Comparison of ENCODE assay signal across 19 cellular contexts in the genomic region with DNA sequence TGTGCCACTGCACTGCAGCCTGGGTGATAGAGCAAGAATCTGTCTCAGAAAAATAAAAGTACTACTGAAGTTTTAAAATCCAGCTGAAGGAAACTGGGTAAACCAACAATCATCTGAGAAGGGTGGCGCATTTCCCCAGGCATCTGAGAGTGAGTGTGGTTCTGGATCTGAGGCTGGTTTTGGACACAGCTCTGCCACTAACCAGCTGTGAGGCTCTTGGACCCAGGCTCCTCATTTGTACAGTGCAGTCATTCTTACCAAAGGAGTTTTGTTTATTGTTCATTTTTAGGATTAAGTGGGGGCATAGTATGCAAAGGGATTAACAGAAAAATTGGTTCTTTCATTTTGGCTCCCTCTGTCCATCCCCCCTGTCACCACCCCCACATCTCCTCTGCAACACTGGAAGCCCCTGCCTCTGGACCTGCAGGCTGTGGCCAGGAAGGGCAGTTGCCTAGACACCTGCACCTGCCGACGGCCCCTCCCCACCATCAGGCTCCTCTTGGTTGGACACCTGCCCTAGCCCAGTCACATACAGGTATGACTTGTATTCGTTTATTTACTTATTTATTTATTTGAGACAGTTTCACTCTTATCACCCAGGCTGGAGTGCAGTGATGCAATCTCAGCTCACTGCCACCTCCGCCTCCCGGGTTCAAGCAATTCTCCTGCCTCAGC. TPM values are rescaled to one million over a fixed set of nuclear protein-coding genes. Genes with fewer than 3 reads are reported as not detected.
DNase-seq lines count a peak whose midpoint lies in the region; ATAC-seq, FAIRE-seq and TF ChIP-seq lines count a peak whose summit lies in the region.
"Had no signal": no experiment of that assay in that cellular context is flagged by ENCODE, and none has a peak within 500 bp of the region (broad histone marks: within the 10 kb centered on the region; RNA-seq: fewer than 3 reads in every experiment).

No MANE protein-coding gene starts in this region.

- intact Hi-C loops in naive thymus-derived CD4-positive, alpha-beta T cell (cut with micrococcal nuclease), result no loop called here

- no peak for TF ChIP-seq CTCF in C4-2B (conservative IDR thresholded peaks at IDR 0.05)
- TF ChIP-seq CTCF in D721Med (IDR thresholded peaks at IDR 0.05; ENCODE audit: insufficient read depth, missing control alignments), result no peak

- H3K4me1 Mint-ChIP-seq in activated CD8-positive, alpha-beta T cell treated with anti-CD3 and anti-CD28 coated beads, Interleukin-2, amount 10 ng/mL, durations not matched to agents 7 days and 5 days (ENCODE audit: low read depth), result peaks cover 57% of the 10 kb centered on the region
- H3K4me1 Mint-ChIP-seq in naive thymus-derived CD4-positive, alpha-beta T cell, result peaks cover 42 to 71% (median 48%) of the 10 kb centered on the region in 7 donors
- H3K4me1 Mint-ChIP-seq in T-helper 17 cell, result peaks cover 42% of the 10 kb centered on the region
- H3K4me1 Mint-ChIP-seq in activated T-cell treated with anti-CD3 and anti-CD28 coated beads, Interleukin-2, amount 50 U/mL, for 72 hours (ENCODE audit: low read depth), result peaks cover 53% of the 10 kb centered on the region

- CTCF ChIA-PET in activated CD8-positive, alpha-beta T cell treated with anti-CD3 and anti-CD28 coated beads, Interleukin-2, amount 10 ng/mL, durations not matched to agents 7 days and 5 days (lab: Charles Lee), result interaction anchor here (1.0 to 1.7 kb wide), 4 partner anchors 9 to 50 kb away, joined by 3 to 5 read pairs (median 4); a partner anchor contains a TSS
- CTCF ChIA-PET in naive thymus-derived CD4-positive, alpha-beta T cell (lab: Charles Lee), result interaction anchor here (1.3 to 11.5 kb wide), 2 partner anchors 19 to 41 kb away, joined by 3 to 102 read pairs; no protein-coding TSS in a partner anchor

- 68% methylated on average over 6 of the region's 6 CpGs for WGBS in GM23248 (ENCODE audit: low coverage in 1 of 2, low lambda C conversion rate in 2 of 2, missing lambda C conversion rate in 2 of 2), 2 experiments

- ATAC-seq in activated CD8-positive, alpha-beta T cell treated with anti-CD3 and anti-CD28 coated beads, Interleukin-2, amount 10 ng/mL, durations not matched to agents 7 days and 5 days, result no peak
- ATAC-seq in naive thymus-derived CD4-positive, alpha-beta T cell, result no peak
- no peak for ATAC-seq in T-helper 17 cell
- no peak for ATAC-seq in activated T-cell treated with anti-CD3 and anti-CD28 coated beads, Interleukin-2, amount 50 U/mL, for 72 hours (replicated peaks in 1 of 2)
- ATAC-seq: left cardiac atrium, Right ventricle myocardium inferior had no signal

- no peaks in the 10 kb centered on the region for H3K27me3 ChIP-seq in naive thymus-derived CD4-positive, alpha-beta T cell (ENCODE audit: control insufficient read depth in 2 of 2, insufficient read depth in 2 of 2, low read length in 2 of 2)
- no peaks in the 10 kb centered on the region; the same call in 1 of the 2 replicates for H3K27me3 ChIP-seq in GM23248 (replicated peaks; ENCODE audit: insufficient read depth)

- no peaks in the 10 kb centered on the region for H4K20me1 ChIP-seq in GM23248 (ENCODE audit: insufficient read depth)

- no peak overlapping the region for H3K4me3 ChIP-seq in naive thymus-derived CD4-positive, alpha-beta T cell (ENCODE audit: low read length)
- no peak overlapping the region for H3K4me3 ChIP-seq in GM23248
- H3K4me3 ChIP-seq: HAP-1 had no signal

- H3K9me3 Mint-ChIP-seq in activated CD8-positive, alpha-beta T cell treated with anti-CD3 and anti-CD28 coated beads, Interleukin-2, amount 10 ng/mL, durations not matched to agents 7 days and 5 days (ENCODE audit: insufficient read depth), result no peaks in the 10 kb centered on the region
- H3K9me3 Mint-ChIP-seq in naive thymus-derived CD4-positive, alpha-beta T cell, result peaks cover 0 to 11% (median 7%) of the 10 kb centered on the region in 11 donors
- H3K9me3 Mint-ChIP-seq in activated T-cell treated with anti-CD3 and anti-CD28 coated beads, Interleukin-2, amount 50 U/mL, for 72 hours, result no peaks in the 10 kb centered on the region

- no peaks in the 10 kb centered on the region for H3K27me3 Mint-ChIP-seq in activated CD8-positive, alpha-beta T cell treated with anti-CD3 and anti-CD28 coated beads, Interleukin-2, amount 10 ng/mL, durations not matched to agents 7 days and 5 days (ENCODE audit: low read depth)
- H3K27me3 Mint-ChIP-seq in naive thymus-derived CD4-positive, alpha-beta T cell, result no peaks in the 10 kb centered on the region
- no peaks in the 10 kb centered on the region for H3K27me3 Mint-ChIP-seq in T-helper 17 cell
- H3K27me3 Mint-ChIP-seq in activated T-cell treated with anti-CD3 and anti-CD28 coated beads, Interleukin-2, amount 50 U/mL, for 72 hours (ENCODE audit: low read depth), result no peaks in the 10 kb centered on the region

- no peak overlapping the region for H3K4me2 ChIP-seq in GM23248 (ENCODE audit: unreplicated experiment)

- H3K4me3 Mint-ChIP-seq in activated CD8-positive, alpha-beta T cell treated with anti-CD3 and anti-CD28 coated beads, Interleukin-2, amount 10 ng/mL, durations not matched to agents 7 days and 5 days, result no peak overlapping the region
- peak overlapping the region in 2 of 10 donors; percentile 13 to 64 for H3K4me3 Mint-ChIP-seq in naive thymus-derived CD4-positive, alpha-beta T cell
- H3K4me3 Mint-ChIP-seq in T-helper 17 cell, result no peak overlapping the region
- no peak overlapping the region for H3K4me3 Mint-ChIP-seq in activated T-cell treated with anti-CD3 and anti-CD28 coated beads, Interleukin-2, amount 50 U/mL, for 72 hours

- peak overlapping the region; percentile 30 for H3K27ac Mint-ChIP-seq in activated CD8-positive, alpha-beta T cell treated with anti-CD3 and anti-CD28 coated beads, Interleukin-2, amount 10 ng/mL, durations not matched to agents 7 days and 5 days
- peak overlapping the region in 5 of 9 donors; percentile 39 to 79 (median 43) for H3K27ac Mint-ChIP-seq in naive thymus-derived CD4-positive, alpha-beta T cell
- H3K27ac Mint-ChIP-seq in T-helper 17 cell, result no peak overlapping the region
- no peak overlapping the region for H3K27ac Mint-ChIP-seq in activated T-cell treated with anti-CD3 and anti-CD28 coated beads, Interleukin-2, amount 50 U/mL, for 72 hours

- in situ Hi-C loops in GM23248 (cut with MboI), result no loop called here

- H3K36me3 ChIP-seq in naive thymus-derived CD4-positive, alpha-beta T cell (ENCODE audit: control insufficient read depth in 2 of 3, insufficient read depth in 3 of 3, low read length in 3 of 3), result peaks cover 0 to 24% (median 0%) of the 10 kb centered on the region in 3 experiments
- no peaks in the 10 kb centered on the region for H3K36me3 ChIP-seq in GM23248 (ENCODE audit: low read depth)

- H3K4me1 ChIP-seq in naive thymus-derived CD4-positive, alpha-beta T cell (ENCODE audit: control insufficient read depth in 2 of 2, insufficient read depth in 2 of 2, low read length in 2 of 2), result peaks cover 28 to 33% of the 10 kb centered on the region in 2 donors
- no peaks in the 10 kb centered on the region for H3K4me1 ChIP-seq in GM23248 (ENCODE audit: insufficient read depth)

- H3K36me3 Mint-ChIP-seq in activated CD8-positive, alpha-beta T cell treated with anti-CD3 and anti-CD28 coated beads, Interleukin-2, amount 10 ng/mL, durations not matched to agents 7 days and 5 days (ENCODE audit: low read depth), result peaks cover 53% of the 10 kb centered on the region
- H3K36me3 Mint-ChIP-seq in naive thymus-derived CD4-positive, alpha-beta T cell, result peaks cover 3 to 37% (median 16%) of the 10 kb centered on the region in 5 donors
- peaks cover 2% of the 10 kb centered on the region for H3K36me3 Mint-ChIP-seq in T-helper 17 cell (ENCODE audit: low read depth)
- peaks cover 11 to 20% of the 10 kb centered on the region in 2 donors for H3K36me3 Mint-ChIP-seq in activated T-cell treated with anti-CD3 and anti-CD28 coated beads, Interleukin-2, amount 50 U/mL, for 72 hours (ENCODE audit: insufficient read depth in 2 of 2)

- no peaks in the 10 kb centered on the region for H3K79me2 ChIP-seq in GM23248 (ENCODE audit: insufficient read depth)

- H3K9me3 ChIP-seq in naive thymus-derived CD4-positive, alpha-beta T cell (ENCODE audit: control insufficient read depth in 2 of 3, low read length in 3 of 3), result peaks cover 0 to 18% (median 0%) of the 10 kb centered on the region in 3 experiments
- no peaks in the 10 kb centered on the region for H3K9me3 ChIP-seq in GM23248 (ENCODE audit: low read depth)
- no peaks in the 10 kb centered on the region for H3K9me3 ChIP-seq in T-helper 17 cell (ENCODE audit: control insufficient read depth, low read length, poor library complexity, severe bottlenecking)
- H3K9me3 ChIP-seq: HAP-1 had no signal

- POLR2A ChIA-PET in activated CD8-positive, alpha-beta T cell treated with anti-CD3 and anti-CD28 coated beads, Interleukin-2, amount 10 ng/mL, durations not matched to agents 7 days and 5 days (lab: Charles Lee), result interaction anchor here (1.6 kb wide), 1 partner anchor 9 kb away, joined by 6 read pairs; a partner anchor contains a TSS
- POLR2A ChIA-PET in naive thymus-derived CD4-positive, alpha-beta T cell (lab: Charles Lee), result interaction anchor here (0.7 to 10.4 kb wide), 4 partner anchors 9 to 65 kb away, joined by 3 to 125 read pairs (median 4); no protein-coding TSS in a partner anchor

- H3K27ac ChIP-seq in C4-2B (peak overlapping the region; percentile 82; the same call in 1 of the 2 replicates), GM23248 (no peak overlapping the region)
- no peak overlapping the region for H3K27ac ChIP-seq in naive thymus-derived CD4-positive, alpha-beta T cell (ENCODE audit: low read depth, low read length)

- no peak for FAIRE-seq in D721Med (lab: Jason Lieb, UNC)
- FAIRE-seq: endothelial cell of umbilical vein, GM18507 had no signal

- no peaks in the 10 kb centered on the region for H3K9me2 ChIP-seq in GM23248 (ENCODE audit: insufficient read depth)

- no peak overlapping the region for H3K9ac ChIP-seq in GM23248

- H2AFZ ChIP-seq in GM23248, result no peak overlapping the region

- H3F3A ChIP-seq in GM23248 (ENCODE audit: insufficient read depth), result no peaks in the 10 kb centered on the region

- peak; percentile 4 for DNase-seq in D721Med (ENCODE audit: insufficient read length, low spot score)
- no peak for DNase-seq in activated CD8-positive, alpha-beta T cell treated with anti-CD3 and anti-CD28 coated beads, Interleukin-2, amount 10 ng/mL, durations not matched to agents 7 days and 5 days
- no peak for DNase-seq in naive thymus-derived CD4-positive, alpha-beta T cell
- no peak for DNase-seq in GM23248
- no peak for DNase-seq in T-helper 17 cell
- DNase-seq in activated T-cell treated with anti-CD3 and anti-CD28 coated beads, Interleukin-2, amount 50 U/mL, for 72 hours, result no peak
- DNase-seq: activated effector memory CD4-positive, alpha-beta T cell treated with anti-CD3 and anti-CD28 coated beads, Interleukin-2, amount 50 U/mL, for 16 hours; KG1; left cardiac atrium; NCI-H1048; occipital lobe; stimulated activated CD4-positive, alpha-beta T cell treated with anti-CD3 and anti-CD28 coated beads, Interleukin-2, amount 100 ng/mL, for 24 hours; T-helper 1 cell had no signal

RNA-seq across cellular contexts. Expression of a gene that starts 8.8 kb away (rescaled TPM):
- total RNA-seq in activated CD8-positive, alpha-beta T cell treated with anti-CD3 and anti-CD28 coated beads, Interleukin-2, amount 10 ng/mL, durations not matched to agents 7 days and 5 days, result 100 to 1,000 TPM; 202 to 206 TPM
- 100 to 1,000 TPM; 131 to 164 (median 150) TPM for total RNA-seq in naive thymus-derived CD4-positive, alpha-beta T cell
- polyA plus RNA-seq in naive thymus-derived CD4-positive, alpha-beta T cell, result 10 to 100 TPM; 52.6 to 93.6 TPM
- total RNA-seq in GM23248 (2014; rRNA removed; shearing (Covaris generic)), result under 0.01 TPM in 1 of 2 replicates, not detected in the other
- 0.04 and 0.18 TPM in 2 replicates for polyA plus RNA-seq in GM23248 (2016; fragmentation: Nextera tagmentation; extraction: Ambion mirVana)
- 100 to 1,000 TPM; 125 to 137 TPM for total RNA-seq in T-helper 17 cell
- total RNA-seq in activated T-cell treated with anti-CD3 and anti-CD28 coated beads, Interleukin-2, amount 50 U/mL, for 72 hours, result 100 to 1,000 TPM; 138 to 144 TPM
- total RNA-seq: fibroblast of villous mesenchyme had no signal

Comparison
In these comparisons a context has a peak if more than half of its experiments do, and no peak if none do; other contexts are left out.
1. H3K27ac Mint-ChIP-seq: peak in activated CD8-positive, alpha-beta T cell treated with anti-CD3 and anti-CD28 coated beads, Interleukin-2, amount 10 ng/mL, durations not matched to agents 7 days and 5 days (single experiment) and naive thymus-derived CD4-positive, alpha-beta T cell (5 of 9); none in T-helper 17 cell (single experiment) and activated T-cell treated with anti-CD3 and anti-CD28 coated beads, Interleukin-2, amount 50 U/mL, for 72 hours (single experiment).
2. RNA of a gene that starts 8.8 kb away (total RNA-seq): 202 to 206 TPM in activated CD8-positive, alpha-beta T cell treated with anti-CD3 and anti-CD28 coated beads, Interleukin-2, amount 10 ng/mL, durations not matched to agents 7 days and 5 days, 131 to 164 TPM in naive thymus-derived CD4-positive, alpha-beta T cell, 138 to 144 TPM in activated T-cell treated with anti-CD3 and anti-CD28 coated beads, Interleukin-2, amount 50 U/mL, for 72 hours and 125 to 137 TPM in T-helper 17 cell; under 0.01 TPM in GM23248; every median in the first group is over 100 times any median in the second.